Comparison of ENCODE assay signal across 2 cellular contexts in genomic region chr14:59895721-59896120, GRCh38.
TF ChIP-seq lines count a peak whose summit lies in the region.

No MANE protein-coding gene starts in this region.

TF ChIP-seq in GM23338, 12 proteins besides CTCF, POLR2A, EP300 and RAD21 (continued from another document):
- TF ChIP-seq ETS1 (IDR thresholded peaks at IDR 0.05) = no peak
- no peak for TF ChIP-seq REST (IDR thresholded peaks at IDR 0.05; ENCODE audit: unreplicated experiment)
- TF ChIP-seq JUNB (IDR thresholded peaks at IDR 0.05; ENCODE audit: unreplicated experiment) = no peak
- TF ChIP-seq CREB1 (CRISPR knock-in tag; IDR thresholded peaks at IDR 0.05; ENCODE audit: low read depth) = no peak
- TF ChIP-seq NANOG (IDR thresholded peaks at IDR 0.05; ENCODE audit: borderline replicate concordance) = no peak
- no peak for TF ChIP-seq POLR2AphosphoS5 (IDR thresholded peaks at IDR 0.05; ENCODE audit: low read depth)
- no peak for TF ChIP-seq ZNF462 (CRISPR knock-in tag; IDR thresholded peaks at IDR 0.05)
- TF ChIP-seq EZH2 (IDR thresholded peaks at IDR 0.05; ENCODE audit: low read depth, unreplicated experiment) = no peak
- no peak for TF ChIP-seq STAT1 (IDR thresholded peaks at IDR 0.05; ENCODE audit: unreplicated experiment)

TF ChIP-seq in K562, 482 proteins besides CTCF, POLR2A, EP300 and RAD21 (continued from another document):
- TF ChIP-seq ZBTB40 (IDR thresholded peaks at IDR 0.05) (no peak), ZBTB40 (CRISPR knock-in tag; IDR thresholded peaks at IDR 0.05) (no peak), HDAC6 (IDR thresholded peaks at IDR 0.05; ENCODE audit: low read depth, low read length) (no peak), LARP7 (IDR thresholded peaks at IDR 0.05) (no peak), NFE2L1 (tag; IDR thresholded peaks at IDR 0.05; ENCODE audit: borderline replicate concordance, low read depth) (no peak), GTF2E2 (tag; IDR thresholded peaks at IDR 0.05) (no peak), ARID2 (IDR thresholded peaks at IDR 0.05) (no peak), FOXJ2 (tag; IDR thresholded peaks at IDR 0.05) (no peak), NFE2 (IDR thresholded peaks at IDR 0.05; ENCODE audit: low read depth) (0 out of 2 replicates have a peak, but pooled peaks have one; percentile 26), MAFG (tag; conservative IDR thresholded peaks at IDR 0.05) (peak; percentile 65), CXXC5 (CRISPR knock-in tag; IDR thresholded peaks at IDR 0.05) (no peak), CHD1 (IDR thresholded peaks at IDR 0.05; ENCODE audit: low read length) (no peak), YY1 (IDR thresholded peaks at IDR 0.05; ENCODE audit: borderline replicate concordance in 1 of 3, control insufficient read depth in 1 of 3, extremely low read depth in 1 of 3, insufficient read depth in 3 of 3, insufficient read length in 1 of 3, insufficient replicate concordance in 2 of 3, low read depth in 1 of 3, low read length in 2 of 3) (no peak), EWSR1 (IDR thresholded peaks at IDR 0.05; ENCODE audit: borderline replicate concordance, low read depth, partially characterized antibody) (no peak), HEY1 (CRISPR knock-in tag; IDR thresholded peaks at IDR 0.05; ENCODE audit: borderline replicate concordance) (no peak), C11orf30 (IDR thresholded peaks at IDR 0.05; ENCODE audit: low read depth) (peak; percentile 62), ZNF316 (IDR thresholded peaks at IDR 0.05) (peak; percentile 78), ZNF785 (CRISPR knock-in tag; IDR thresholded peaks at IDR 0.05) (no peak)
